8 cellular contexts compared by ENCODE assay signal in genomic region chr12:121839106-121839992, GRCh38. TPM values are rescaled to one million over a fixed set of nuclear protein-coding genes. Genes with fewer than 3 reads are reported as not detected.
DNase-seq lines count a peak whose midpoint lies in the region; ATAC-seq and TF ChIP-seq lines count a peak whose summit lies in the region.

No MANE protein-coding gene starts in this region.

- peak overlapping the region; percentile 83 for H3K9ac ChIP-seq in DND-41 (ENCODE audit: low read depth, low read length)

- H3K9me3 Mint-ChIP-seq in activated T-helper 2 cell treated with anti-CD3 and anti-CD28 coated beads, Interferon-gamma antibody, Interleukin-2, Interleukin-4, amounts not matched to agents 10 μg/mL and 5 μg/mL and 100 μg/mL, durations not matched to agents 14 hours and 24 hours and 36 hours: no peaks in the 10 kb centered on the region
- H3K9me3 Mint-ChIP-seq in nephron: no peaks in the 10 kb centered on the region

- peaks cover 17% of the 10 kb centered on the region for H3K4me1 ChIP-seq in DND-41 (ENCODE audit: insufficient read depth, low read length)

- intact Hi-C loops in activated T-helper 2 cell treated with anti-CD3 and anti-CD28 coated beads, Interferon-gamma antibody, Interleukin-2, Interleukin-4, amounts not matched to agents 10 μg/mL and 5 μg/mL and 100 μg/mL, durations not matched to agents 14 hours and 24 hours and 36 hours (cut with micrococcal nuclease): loop anchor here (2.0 to 10.0 kb wide), 3 partner anchors 45 to 385 kb away; partner anchors contain the start of genes DIABLO and PSMD9

- peak overlapping the region; percentile 100 for H2AFZ ChIP-seq in DND-41 (ENCODE audit: low read depth, low read length)

- H3K79me2 ChIP-seq in DND-41 (ENCODE audit: insufficient read depth, low read length): no peaks in the 10 kb centered on the region

- no peaks in the 10 kb centered on the region for H3K9me3 ChIP-seq in DND-41 (ENCODE audit: insufficient read depth, low read length, severe bottlenecking)
- H3K9me3 ChIP-seq in KOPT-K1 (ENCODE audit: insufficient read depth, low read length, poor library complexity, severe bottlenecking): no peaks in the 10 kb centered on the region

- DNase-seq in DND-41 (peak; percentile 99), RPMI7951 (ENCODE audit: low read depth) (peak; percentile 94), fibroblast of pulmonary artery (ENCODE audit: low read depth) (peak; percentile 99)
- DNase-seq in activated T-helper 2 cell treated with anti-CD3 and anti-CD28 coated beads, Interferon-gamma antibody, Interleukin-2, Interleukin-4, amounts not matched to agents 10 μg/mL and 5 μg/mL and 100 μg/mL, durations not matched to agents 14 hours and 24 hours and 36 hours (ENCODE audit: low spot score): peak; percentile 99
- peak; percentile 100 for DNase-seq in stimulated activated naive CD8-positive, alpha-beta T cell treated with anti-CD3 and anti-CD28 coated beads, Interleukin-15, Interleukin-2, amounts not matched to agents 100 U/mL and 50 U/mL, for 24 hours

- H3K4me2 ChIP-seq in DND-41 (ENCODE audit: insufficient read depth, low read length): peak overlapping the region; percentile 99

- H3K4me3 ChIP-seq in DND-41 (ENCODE audit: low read depth in 1 of 2, low read length in 2 of 2) (peak overlapping the region; percentile 74 to 98), fibroblast of pulmonary artery (replicated peaks; ENCODE audit: low read depth, low read length) (peak overlapping the region; percentile 75)

- no peaks in the 10 kb centered on the region for H4K20me1 ChIP-seq in DND-41 (ENCODE audit: insufficient read depth, low read length)

- H3K27ac Mint-ChIP-seq in activated T-helper 2 cell treated with anti-CD3 and anti-CD28 coated beads, Interferon-gamma antibody, Interleukin-2, Interleukin-4, amounts not matched to agents 10 μg/mL and 5 μg/mL and 100 μg/mL, durations not matched to agents 14 hours and 24 hours and 36 hours: peak overlapping the region; percentile 90
- H3K27ac Mint-ChIP-seq in nephron: peak overlapping the region; percentile 56 to 86 (median 86)

- no peaks in the 10 kb centered on the region for H3K36me3 ChIP-seq in DND-41 (ENCODE audit: insufficient read depth, low read length)
- no peaks in the 10 kb centered on the region for H3K36me3 ChIP-seq in KOPT-K1 (ENCODE audit: insufficient read depth, low read length)

- peak; percentile 64 for TF ChIP-seq CTCF in DND-41 (IDR thresholded peaks at IDR 0.05; ENCODE audit: borderline replicate concordance, extremely low read depth, low read length, poor library complexity, severe bottlenecking)
- peak; percentile 46 for TF ChIP-seq CTCF in fibroblast of pulmonary artery (IDR thresholded peaks at IDR 0.05; ENCODE audit: low read length, missing control alignments)
- TF ChIP-seq CTCF in nephron (IDR thresholded peaks at IDR 0.05; ENCODE audit: unreplicated experiment in 3 of 3): peak; percentile 27 to 47 (median 41)

- H3K36me3 Mint-ChIP-seq in activated T-helper 2 cell treated with anti-CD3 and anti-CD28 coated beads, Interferon-gamma antibody, Interleukin-2, Interleukin-4, amounts not matched to agents 10 μg/mL and 5 μg/mL and 100 μg/mL, durations not matched to agents 14 hours and 24 hours and 36 hours (ENCODE audit: low read depth): no peaks in the 10 kb centered on the region
- H3K36me3 Mint-ChIP-seq in nephron (ENCODE audit: low read depth): no peaks in the 10 kb centered on the region

- peak overlapping the region; percentile 97 for H3K4me3 Mint-ChIP-seq in activated T-helper 2 cell treated with anti-CD3 and anti-CD28 coated beads, Interferon-gamma antibody, Interleukin-2, Interleukin-4, amounts not matched to agents 10 μg/mL and 5 μg/mL and 100 μg/mL, durations not matched to agents 14 hours and 24 hours and 36 hours (ENCODE audit: low read depth)
- peak overlapping the region; percentile 92 to 96 (median 95) for H3K4me3 Mint-ChIP-seq in nephron

- no peaks in the 10 kb centered on the region for H3K27me3 Mint-ChIP-seq in activated T-helper 2 cell treated with anti-CD3 and anti-CD28 coated beads, Interferon-gamma antibody, Interleukin-2, Interleukin-4, amounts not matched to agents 10 μg/mL and 5 μg/mL and 100 μg/mL, durations not matched to agents 14 hours and 24 hours and 36 hours (ENCODE audit: low read depth)
- H3K27me3 Mint-ChIP-seq in nephron (ENCODE audit: low read depth): peaks cover 15% of the 10 kb centered on the region

- H3K4me1 Mint-ChIP-seq in activated T-helper 2 cell treated with anti-CD3 and anti-CD28 coated beads, Interferon-gamma antibody, Interleukin-2, Interleukin-4, amounts not matched to agents 10 μg/mL and 5 μg/mL and 100 μg/mL, durations not matched to agents 14 hours and 24 hours and 36 hours (ENCODE audit: low read depth): peaks cover 4% of the 10 kb centered on the region
- peaks cover 16% of the 10 kb centered on the region for H3K4me1 Mint-ChIP-seq in nephron

- ATAC-seq in DND-41 (ENCODE audit: insufficient read depth, low read depth) (peak; percentile 94), GM21786 (IDR thresholded peaks at IDR 0.05; ENCODE audit: unreplicated experiment) (peak; percentile 95)
- peak; percentile 98 for ATAC-seq in stimulated activated naive CD8-positive, alpha-beta T cell treated with anti-CD3 and anti-CD28 coated beads, Interleukin-15, Interleukin-2, amounts not matched to agents 100 U/mL and 50 U/mL, for 24 hours

- peak overlapping the region; percentile 88 for H3K27ac ChIP-seq in DND-41 (ENCODE audit: low read length)
- peak overlapping the region; percentile 57 for H3K27ac ChIP-seq in KOPT-K1 (ENCODE audit: low read depth, low read length, poor library complexity, severe bottlenecking)

- no peaks in the 10 kb centered on the region for H3K27me3 ChIP-seq in DND-41 (ENCODE audit: insufficient read depth, low read length, poor library complexity)

RNA-seq across cellular contexts. Expression of gene HPD, which starts 19.3 kb away (rescaled TPM):
- total RNA-seq in RPMI7951 (2014; rRNA removed; shearing (Covaris generic)): not detected in 2 replicates
- total RNA-seq in activated T-helper 2 cell treated with anti-CD3 and anti-CD28 coated beads, Interferon-gamma antibody, Interleukin-2, Interleukin-4, amounts not matched to agents 10 μg/mL and 5 μg/mL and 100 μg/mL, durations not matched to agents 14 hours and 24 hours and 36 hours: not detected in 2 replicates

RNA-seq across cellular contexts. Expression of gene SETD1B, which starts 35.5 kb away (rescaled TPM):
- total RNA-seq in RPMI7951 (2014; rRNA removed; shearing (Covaris generic)): 0.96 and 1.1 TPM in 2 replicates
- 23.3 and 24.0 TPM in 2 replicates for total RNA-seq in activated T-helper 2 cell treated with anti-CD3 and anti-CD28 coated beads, Interferon-gamma antibody, Interleukin-2, Interleukin-4, amounts not matched to agents 10 μg/mL and 5 μg/mL and 100 μg/mL, durations not matched to agents 14 hours and 24 hours and 36 hours

RNA-seq across cellular contexts. Expression of gene RHOF, which starts 45.9 kb away (rescaled TPM):
- total RNA-seq in RPMI7951 (2014; rRNA removed; shearing (Covaris generic)): 1.1 and 1.5 TPM in 2 replicates
- 115 and 119 TPM in 2 replicates for total RNA-seq in activated T-helper 2 cell treated with anti-CD3 and anti-CD28 coated beads, Interferon-gamma antibody, Interleukin-2, Interleukin-4, amounts not matched to agents 10 μg/mL and 5 μg/mL and 100 μg/mL, durations not matched to agents 14 hours and 24 hours and 36 hours

RNA-seq across cellular contexts. Expression of gene PSMD9, which starts 49.2 kb away (rescaled TPM):
- 40.4 and 54.3 TPM in 2 replicates for total RNA-seq in RPMI7951 (2014; rRNA removed; shearing (Covaris generic))
- total RNA-seq in activated T-helper 2 cell treated with anti-CD3 and anti-CD28 coated beads, Interferon-gamma antibody, Interleukin-2, Interleukin-4, amounts not matched to agents 10 μg/mL and 5 μg/mL and 100 μg/mL, durations not matched to agents 14 hours and 24 hours and 36 hours: 65.2 and 71.0 TPM in 2 replicates

Comparison
In these comparisons a context has a peak if more than half of its experiments do, and no peak if none do; other contexts are left out.
1. Peak in every context shown above with its lines: DNase-seq, ATAC-seq, H3K4me3 ChIP-seq and H3K27ac ChIP-seq.
2. RNA of gene SETD1B, which starts 35.5 kb away (total RNA-seq): 23.3 to 24.0 TPM in activated T-helper 2 cell treated with anti-CD3 and anti-CD28 coated beads, Interferon-gamma antibody, Interleukin-2, Interleukin-4, amounts not matched to agents 10 μg/mL and 5 μg/mL and 100 μg/mL, durations not matched to agents 14 hours and 24 hours and 36 hours; 0.96 to 1.1 TPM in RPMI7951; every median in the first group is over 10 times any median in the second.
3. RNA of gene RHOF, which starts 45.9 kb away (total RNA-seq): 115 to 119 TPM in activated T-helper 2 cell treated with anti-CD3 and anti-CD28 coated beads, Interferon-gamma antibody, Interleukin-2, Interleukin-4, amounts not matched to agents 10 μg/mL and 5 μg/mL and 100 μg/mL, durations not matched to agents 14 hours and 24 hours and 36 hours; 1.1 to 1.5 TPM in RPMI7951; every median in the first group is over 10 times any median in the second.